In genomic region chr6:53359088-53359842, GRCh38 we compare ENCODE assay signal across 8 cellular contexts. TPM values are rescaled to one million over a fixed set of nuclear protein-coding genes. Genes with fewer than 3 reads are reported as not detected.
DNase-seq lines count a peak whose midpoint lies in the region; ATAC-seq and FAIRE-seq lines count a peak whose summit lies in the region.

No MANE protein-coding gene starts in this region.

- peak overlapping the region; percentile 93 for H3K9ac ChIP-seq in BLaER1

- peak overlapping the region; percentile 81 for H3K4me3 Mint-ChIP-seq in activated CD4-positive, alpha-beta T cell treated with anti-CD3 and anti-CD28 coated beads, Interleukin-2, amount 10 ng/mL, durations not matched to agents 7 days and 5 days

- POLR2A ChIA-PET in activated CD4-positive, alpha-beta T cell treated with anti-CD3 and anti-CD28 coated beads, Interleukin-2, amount 10 ng/mL, durations not matched to agents 7 days and 5 days (lab: Charles Lee), result interaction anchor here (0.6 to 1.6 kb wide), 2 partner anchors 9 to 12 kb away, joined by 3 to 10 read pairs; partner anchors contain the start of gene ELOVL5

- H3K4me1 ChIP-seq in BLaER1, result peaks cover 50% of the 10 kb centered on the region

- peak overlapping the region; percentile 99 for H3K27ac Mint-ChIP-seq in activated CD4-positive, alpha-beta T cell treated with anti-CD3 and anti-CD28 coated beads, Interleukin-2, amount 10 ng/mL, durations not matched to agents 7 days and 5 days

- H3K9me3 Mint-ChIP-seq in activated CD4-positive, alpha-beta T cell treated with anti-CD3 and anti-CD28 coated beads, Interleukin-2, amount 10 ng/mL, durations not matched to agents 7 days and 5 days, result peaks cover 7% of the 10 kb centered on the region

- peak overlapping the region; percentile 71 for H3K4me3 ChIP-seq in BLaER1

- H3K36me3 ChIP-seq in BLaER1, result peaks cover 5% of the 10 kb centered on the region; the same call in 1 of the 2 replicates

- DNase-seq in GM19239 (ENCODE audit: insufficient read length, low spot score), result peak; percentile 90
- DNase-seq in NCI-H524 treated with DMSO at 0.1 percent for 48 hours (lab: John Stamatoyannopoulos, UW), result peak; percentile 70
- peak; percentile 91 for DNase-seq in activated CD4-positive, alpha-beta T cell treated with anti-CD3 and anti-CD28 coated beads, Interleukin-2, amount 10 ng/mL, durations not matched to agents 7 days and 5 days
- peak; percentile 66 for DNase-seq in cortex of kidney (lab: John Stamatoyannopoulos, UW)
- DNase-seq in left lobe of liver (ENCODE audit: low spot score), result peak; percentile 99
- peak; percentile 91 for DNase-seq in stimulated activated CD4-positive, alpha-beta T cell treated with anti-CD3 and anti-CD28 coated beads, Interleukin-1b, Interleukin-23, amount 100 ng/mL, for 48 hours

- peak overlapping the region; percentile 97 for H3K27ac ChIP-seq in BLaER1

- peaks cover 54% of the 10 kb centered on the region for H3K4me1 Mint-ChIP-seq in activated CD4-positive, alpha-beta T cell treated with anti-CD3 and anti-CD28 coated beads, Interleukin-2, amount 10 ng/mL, durations not matched to agents 7 days and 5 days

- H3K9me3 ChIP-seq in BLaER1, result peaks cover 13% of the 10 kb centered on the region

- CTCF ChIA-PET in activated CD4-positive, alpha-beta T cell treated with anti-CD3 and anti-CD28 coated beads, Interleukin-2, amount 10 ng/mL, durations not matched to agents 7 days and 5 days (lab: Charles Lee), result interaction anchor here (2.2 kb wide), 1 partner anchor 11 kb away, joined by 9 read pairs; the partner anchor contains the start of gene ELOVL5

- peak overlapping the region; percentile 91 for H3K4me2 ChIP-seq in BLaER1

- H3K27me3 Mint-ChIP-seq in activated CD4-positive, alpha-beta T cell treated with anti-CD3 and anti-CD28 coated beads, Interleukin-2, amount 10 ng/mL, durations not matched to agents 7 days and 5 days, result peaks cover 6% of the 10 kb centered on the region

- no peaks in the 10 kb centered on the region for H3K36me3 Mint-ChIP-seq in activated CD4-positive, alpha-beta T cell treated with anti-CD3 and anti-CD28 coated beads, Interleukin-2, amount 10 ng/mL, durations not matched to agents 7 days and 5 days (ENCODE audit: low read depth)

- no peaks in the 10 kb centered on the region; the same call in 1 of the 2 replicates for H3K27me3 ChIP-seq in BLaER1

- H4K20me1 ChIP-seq in BLaER1, result no peaks in the 10 kb centered on the region

- ATAC-seq in HG03439 (IDR thresholded peaks at IDR 0.05; ENCODE audit: unreplicated experiment), result peak; percentile 98
- ATAC-seq in left lobe of liver, result peak; percentile 93

- FAIRE-seq in GM19239 (lab: Jason Lieb, UNC), result peak; percentile 66

RNA-seq across cellular contexts. Expression of gene ELOVL5, which starts 10.5 kb away (rescaled TPM):
- 100 to 1,000 TPM; 124 to 152 TPM for total RNA-seq in activated CD4-positive, alpha-beta T cell treated with anti-CD3 and anti-CD28 coated beads, Interleukin-2, amount 10 ng/mL, durations not matched to agents 7 days and 5 days
- total RNA-seq in left lobe of liver, result 54.4 TPM

Comparison
In these comparisons a context has a peak if more than half of its experiments do, and no peak if none do; other contexts are left out.
1. Peak in every context shown above with its lines: DNase-seq, ATAC-seq, H3K4me3 ChIP-seq and H3K27ac ChIP-seq.